1 cellular context compared by ENCODE assay signal in the genomic region with DNA sequence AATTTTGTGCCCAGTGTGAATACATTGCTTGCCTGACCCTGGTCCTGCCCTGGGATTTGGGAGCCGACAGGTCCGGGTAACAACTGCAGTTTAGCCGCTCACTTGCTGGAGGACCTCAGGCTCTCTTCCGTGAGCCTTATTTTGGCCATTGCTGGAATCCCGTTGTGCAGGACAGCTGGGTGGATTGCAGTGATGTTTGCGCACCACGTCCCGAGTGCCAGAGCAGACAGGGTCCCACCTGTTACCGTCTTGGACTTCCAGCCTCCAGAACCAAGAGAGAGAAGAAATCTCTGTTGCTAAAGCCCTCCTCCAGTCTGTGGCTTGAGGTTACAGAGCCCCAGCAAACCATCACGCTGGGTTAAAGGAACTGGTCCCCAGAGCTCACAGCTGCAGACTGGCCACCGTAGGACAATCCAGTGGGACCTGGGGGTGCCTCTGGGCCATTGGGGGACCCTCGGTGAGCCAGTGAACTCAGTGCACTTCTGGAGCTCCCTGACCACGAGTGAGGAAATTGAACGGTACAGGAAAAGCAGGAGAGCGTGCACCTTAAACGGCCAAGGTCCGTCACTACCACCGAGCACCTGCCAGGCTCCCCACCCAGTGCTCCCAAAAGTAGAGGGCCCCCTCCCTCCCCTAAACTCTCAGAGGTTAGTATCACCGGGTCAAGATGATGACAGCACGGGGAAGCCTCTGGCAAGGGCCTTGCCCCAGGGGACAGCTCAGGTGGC.
TF ChIP-seq lines count a peak whose summit lies in the region.

No MANE protein-coding gene starts in this region.

TF ChIP-seq in GM12878, 131 proteins besides CTCF, POLR2A, EP300 and RAD21 (continued from another document):
- TF ChIP-seq, protein P1, sequence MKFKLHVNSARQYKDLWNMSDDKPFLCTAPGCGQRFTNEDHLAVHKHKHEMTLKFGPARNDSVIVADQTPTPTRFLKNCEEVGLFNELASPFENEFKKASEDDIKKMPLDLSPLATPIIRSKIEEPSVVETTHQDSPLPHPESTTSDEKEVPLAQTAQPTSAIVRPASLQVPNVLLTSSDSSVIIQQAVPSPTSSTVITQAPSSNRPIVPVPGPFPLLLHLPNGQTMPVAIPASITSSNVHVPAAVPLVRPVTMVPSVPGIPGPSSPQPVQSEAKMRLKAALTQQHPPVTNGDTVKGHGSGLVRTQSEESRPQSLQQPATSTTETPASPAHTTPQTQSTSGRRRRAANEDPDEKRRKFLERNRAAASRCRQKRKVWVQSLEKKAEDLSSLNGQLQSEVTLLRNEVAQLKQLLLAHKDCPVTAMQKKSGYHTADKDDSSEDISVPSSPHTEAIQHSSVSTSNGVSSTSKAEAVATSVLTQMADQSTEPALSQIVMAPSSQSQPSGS (IDR thresholded peaks at IDR 0.05; ENCODE audit: low read length): no peak; the same call in 1 of the 2 replicates
- TF ChIP-seq ZNF217 (IDR thresholded peaks at IDR 0.05) (0 out of 2 replicates have a peak, but pooled peaks have one; percentile 1), BACH1 (IDR thresholded peaks at IDR 0.05; ENCODE audit: borderline replicate concordance) (peak; percentile 63), SREBF2 (IDR thresholded peaks at IDR 0.05; ENCODE audit: low read length) (no peak), RUNX3 (IDR thresholded peaks at IDR 0.05; ENCODE audit: low read length) (peak; percentile 91), PML (IDR thresholded peaks at IDR 0.05; ENCODE audit: low read length) (peak; percentile 11; the same call in 1 of the 2 replicates), POLR2AphosphoS5 (IDR thresholded peaks at IDR 0.05; ENCODE audit: low read length) (peak; percentile 77), TCF3 (IDR thresholded peaks at IDR 0.05; ENCODE audit: borderline replicate concordance, insufficient read depth, low read depth, low read length) (peak; percentile 8; the same call in 1 of the 2 replicates), MEF2A (IDR thresholded peaks at IDR 0.05; ENCODE audit: insufficient read depth, low read depth, low read length) (0 out of 2 replicates have a peak, but pooled peaks have one; percentile 57), CBFB (IDR thresholded peaks at IDR 0.05; ENCODE audit: low read depth) (peak; percentile 92), SIN3A (IDR thresholded peaks at IDR 0.05; ENCODE audit: low read depth, low read length) (no peak), IKZF2 (IDR thresholded peaks at IDR 0.05) (peak; percentile 72 to 75), TARDBP (IDR thresholded peaks at IDR 0.05; ENCODE audit: borderline replicate concordance) (no peak), HDAC2 (IDR thresholded peaks at IDR 0.05) (no peak), RFX5 (IDR thresholded peaks at IDR 0.05; ENCODE audit: low read depth, low read length) (no peak), FOS (IDR thresholded peaks at IDR 0.05; ENCODE audit: borderline replicate concordance, extremely low read depth, insufficient read length) (no peak), STAT3 (IDR thresholded peaks at IDR 0.05; ENCODE audit: low read depth, low read length) (no peak), NBN (IDR thresholded peaks at IDR 0.05) (no peak), ZBTB4 (CRISPR knock-in tag; IDR thresholded peaks at IDR 0.05) (no peak), NR2F1 (conservative IDR thresholded peaks at IDR 0.05) (peak; percentile 69), PAX5 (IDR thresholded peaks at IDR 0.05; ENCODE audit: borderline replicate concordance, low read depth, low read length) (0 out of 2 replicates have a peak, but pooled peaks have one; percentile 6), MAX (IDR thresholded peaks at IDR 0.05; ENCODE audit: low read depth, low read length) (no peak), NFYA (IDR thresholded peaks at IDR 0.05; ENCODE audit: borderline replicate concordance, low read depth, low read length) (no peak), YY1 (IDR thresholded peaks at IDR 0.05; ENCODE audit: low read depth, low read length) (no peak), MYC (IDR thresholded peaks at IDR 0.05; ENCODE audit: insufficient read depth, insufficient read length, insufficient replicate concordance, low read length, severe bottlenecking) (no peak), TCF12 (IDR thresholded peaks at IDR 0.05; ENCODE audit: low read depth, low read length) (peak; percentile 77), CEBPB (IDR thresholded peaks at IDR 0.05; ENCODE audit: borderline replicate concordance in 1 of 2, low read depth in 2 of 2, low read length in 2 of 2) (no peak), KAT2A (conservative IDR thresholded peaks at IDR 0.05; ENCODE audit: control insufficient read depth, low read depth, low read length) (no peak), EZH2 (IDR thresholded peaks at IDR 0.05; ENCODE audit: borderline replicate concordance, control insufficient read depth, low read depth, low read length) (no peak), GATAD2B (conservative IDR thresholded peaks at IDR 0.05; ENCODE audit: low read depth) (peak; percentile 71), SMAD1 (IDR thresholded peaks at IDR 0.05; ENCODE audit: low read depth, partially characterized antibody) (no peak), MEF2B (IDR thresholded peaks at IDR 0.05; ENCODE audit: partially characterized antibody, poor library complexity, severe bottlenecking) (peak; percentile 65)
- TF ChIP-seq, protein P2, sequence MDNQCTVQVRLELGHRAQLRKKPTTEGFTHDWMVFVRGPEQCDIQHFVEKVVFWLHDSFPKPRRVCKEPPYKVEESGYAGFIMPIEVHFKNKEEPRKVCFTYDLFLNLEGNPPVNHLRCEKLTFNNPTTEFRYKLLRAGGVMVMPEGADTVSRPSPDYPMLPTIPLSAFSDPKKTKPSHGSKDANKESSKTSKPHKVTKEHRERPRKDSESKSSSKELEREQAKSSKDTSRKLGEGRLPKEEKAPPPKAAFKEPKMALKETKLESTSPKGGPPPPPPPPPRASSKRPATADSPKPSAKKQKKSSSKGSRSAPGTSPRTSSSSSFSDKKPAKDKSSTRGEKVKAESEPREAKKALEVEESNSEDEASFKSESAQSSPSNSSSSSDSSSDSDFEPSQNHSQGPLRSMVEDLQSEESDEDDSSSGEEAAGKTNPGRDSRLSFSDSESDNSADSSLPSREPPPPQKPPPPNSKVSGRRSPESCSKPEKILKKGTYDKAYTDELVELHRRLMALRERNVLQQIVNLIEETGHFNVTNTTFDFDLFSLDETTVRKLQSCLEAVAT (IDR thresholded peaks at IDR 0.05): peak; percentile 92
- TF ChIP-seq, protein P3, sequence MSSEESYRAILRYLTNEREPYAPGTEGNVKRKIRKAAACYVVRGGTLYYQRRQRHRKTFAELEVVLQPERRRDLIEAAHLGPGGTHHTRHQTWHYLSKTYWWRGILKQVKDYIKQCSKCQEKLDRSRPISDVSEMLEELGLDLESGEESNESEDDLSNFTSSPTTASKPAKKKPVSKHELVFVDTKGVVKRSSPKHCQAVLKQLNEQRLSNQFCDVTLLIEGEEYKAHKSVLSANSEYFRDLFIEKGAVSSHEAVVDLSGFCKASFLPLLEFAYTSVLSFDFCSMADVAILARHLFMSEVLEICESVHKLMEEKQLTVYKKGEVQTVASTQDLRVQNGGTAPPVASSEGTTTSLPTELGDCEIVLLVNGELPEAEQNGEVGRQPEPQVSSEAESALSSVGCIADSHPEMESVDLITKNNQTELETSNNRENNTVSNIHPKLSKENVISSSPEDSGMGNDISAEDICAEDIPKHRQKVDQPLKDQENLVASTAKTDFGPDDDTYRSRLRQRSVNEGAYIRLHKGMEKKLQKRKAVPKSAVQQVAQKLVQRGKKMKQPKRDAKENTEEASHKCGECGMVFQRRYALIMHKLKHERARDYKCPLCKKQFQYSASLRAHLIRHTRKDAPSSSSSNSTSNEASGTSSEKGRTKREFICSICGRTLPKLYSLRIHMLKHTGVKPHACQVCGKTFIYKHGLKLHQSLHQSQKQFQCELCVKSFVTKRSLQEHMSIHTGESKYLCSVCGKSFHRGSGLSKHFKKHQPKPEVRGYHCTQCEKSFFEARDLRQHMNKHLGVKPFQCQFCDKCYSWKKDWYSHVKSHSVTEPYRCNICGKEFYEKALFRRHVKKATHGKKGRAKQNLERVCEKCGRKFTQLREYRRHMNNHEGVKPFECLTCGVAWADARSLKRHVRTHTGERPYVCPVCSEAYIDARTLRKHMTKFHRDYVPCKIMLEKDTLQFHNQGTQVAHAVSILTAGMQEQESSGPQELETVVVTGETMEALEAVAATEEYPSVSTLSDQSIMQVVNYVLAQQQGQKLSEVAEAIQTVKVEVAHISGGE (CRISPR knock-in tag; IDR thresholded peaks at IDR 0.05): no peak
- TF ChIP-seq, protein P4, sequence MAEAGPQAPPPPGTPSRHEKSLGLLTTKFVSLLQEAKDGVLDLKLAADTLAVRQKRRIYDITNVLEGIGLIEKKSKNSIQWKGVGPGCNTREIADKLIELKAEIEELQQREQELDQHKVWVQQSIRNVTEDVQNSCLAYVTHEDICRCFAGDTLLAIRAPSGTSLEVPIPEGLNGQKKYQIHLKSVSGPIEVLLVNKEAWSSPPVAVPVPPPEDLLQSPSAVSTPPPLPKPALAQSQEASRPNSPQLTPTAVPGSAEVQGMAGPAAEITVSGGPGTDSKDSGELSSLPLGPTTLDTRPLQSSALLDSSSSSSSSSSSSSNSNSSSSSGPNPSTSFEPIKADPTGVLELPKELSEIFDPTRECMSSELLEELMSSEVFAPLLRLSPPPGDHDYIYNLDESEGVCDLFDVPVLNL (IDR thresholded peaks at IDR 0.05; ENCODE audit: low read depth, low read length): no peak
